In genomic region chr14:43795600-43796228, GRCh38 we compare ENCODE assay signal across 12 cellular contexts.
DNase-seq lines count a peak whose midpoint lies in the region; ATAC-seq and TF ChIP-seq lines count a peak whose summit lies in the region.
"Had no signal": no experiment of that assay in that cellular context is flagged by ENCODE, and none has a peak within 500 bp of the region (broad histone marks: within the 10 kb centered on the region; RNA-seq: fewer than 3 reads in every experiment).

No MANE protein-coding gene starts in this region.

- no peak overlapping the region for H3K27ac ChIP-seq in testis
- H3K27ac ChIP-seq: thoracic aorta had no signal

- intact Hi-C loops in testis (cut with DNase I; ENCODE audit: low total_unique reads): no loop called here

- peak in 2 of 3 experiments; percentile 30 to 36 for TF ChIP-seq CTCF in testis (IDR thresholded peaks at IDR 0.05)

- no peak overlapping the region for H3K4me3 ChIP-seq in testis
- H3K4me3 ChIP-seq: thoracic aorta had no signal

- H3K27ac Mint-ChIP-seq in activated naive CD4-positive, alpha-beta T cell treated with anti-CD3 and anti-CD28 coated beads, Interleukin-2, amount 50 U/mL, for 72 hours: no peak overlapping the region
- no peak overlapping the region for H3K27ac Mint-ChIP-seq in stimulated activated naive B cell treated with anti-CD40 and anti-IgM and Interleukin-4, amounts not matched to agents 10 μg/mL and 1 μg/mL and 100 μg/mL, for 72 hours
- H3K27ac Mint-ChIP-seq: activated CD4-positive, alpha-beta memory T cell treated with anti-CD3 and anti-CD28 coated beads for 36 hours had no signal

- no peak for ATAC-seq in activated naive CD4-positive, alpha-beta T cell treated with anti-CD3 and anti-CD28 coated beads, Interleukin-2, amount 50 U/mL, for 72 hours
- ATAC-seq in stimulated activated naive B cell treated with anti-CD40 and anti-IgM and Interleukin-4, amounts not matched to agents 10 μg/mL and 1 μg/mL and 100 μg/mL, for 72 hours (replicated peaks): no peak

- no peaks in the 10 kb centered on the region for H3K9me3 ChIP-seq in testis
- H3K9me3 ChIP-seq: thoracic aorta had no signal

- no peaks in the 10 kb centered on the region for H3K36me3 Mint-ChIP-seq in activated naive CD4-positive, alpha-beta T cell treated with anti-CD3 and anti-CD28 coated beads, Interleukin-2, amount 50 U/mL, for 72 hours
- no peaks in the 10 kb centered on the region for H3K36me3 Mint-ChIP-seq in stimulated activated naive B cell treated with anti-CD40 and anti-IgM and Interleukin-4, amounts not matched to agents 10 μg/mL and 1 μg/mL and 100 μg/mL, for 72 hours
- H3K36me3 Mint-ChIP-seq: activated CD4-positive, alpha-beta memory T cell treated with anti-CD3 and anti-CD28 coated beads for 36 hours had no signal

- no peaks in the 10 kb centered on the region for H3K27me3 Mint-ChIP-seq in stimulated activated naive B cell treated with anti-CD40 and anti-IgM and Interleukin-4, amounts not matched to agents 10 μg/mL and 1 μg/mL and 100 μg/mL, for 72 hours
- H3K27me3 Mint-ChIP-seq: activated CD4-positive, alpha-beta memory T cell treated with anti-CD3 and anti-CD28 coated beads for 36 hours had no signal

- no peaks in the 10 kb centered on the region for H3K27me3 ChIP-seq in testis

- no peaks in the 10 kb centered on the region for H3K36me3 ChIP-seq in testis (ENCODE audit: low read depth, missing control alignments)
- H3K36me3 ChIP-seq: thoracic aorta had no signal

- TF ChIP-seq POLR2A in testis (IDR thresholded peaks at IDR 0.05): no peak

- H3K4me1 ChIP-seq in testis: no peaks in the 10 kb centered on the region

- DNase-seq in NCI-H510A treated with DMSO at 0.1 percent for 48 hours (lab: John Stamatoyannopoulos, UW): peak; percentile 24
- no peak for DNase-seq in NCI-H510A (lab: John Stamatoyannopoulos, UW)
- DNase-seq in RKO (ENCODE audit: low spot score): peak; percentile 55
- peak; percentile 6 for DNase-seq in foreskin melanocyte
- DNase-seq in testis: no peak
- DNase-seq in activated naive CD4-positive, alpha-beta T cell treated with anti-CD3 and anti-CD28 coated beads, Interleukin-2, amount 50 U/mL, for 72 hours (ENCODE audit: low spot score in 2 of 2): no peak
- no peak for DNase-seq in stimulated activated CD8-positive, alpha-beta memory T cell treated with anti-CD3 and anti-CD28 coated beads, Interleukin-4, amount 100 ng/mL, for 48 hours
- no peak for DNase-seq in stimulated activated naive B cell treated with anti-CD40 and anti-IgM and Interleukin-4, amounts not matched to agents 10 μg/mL and 1 μg/mL and 100 μg/mL, for 72 hours
- DNase-seq: activated CD4-positive, alpha-beta memory T cell treated with anti-CD3 and anti-CD28 coated beads for 36 hours; central memory CD4-positive, alpha-beta T cell; small intestine had no signal

- H3K4me3 Mint-ChIP-seq in stimulated activated naive B cell treated with anti-CD40 and anti-IgM and Interleukin-4, amounts not matched to agents 10 μg/mL and 1 μg/mL and 100 μg/mL, for 72 hours: no peak overlapping the region
- H3K4me3 Mint-ChIP-seq: activated CD4-positive, alpha-beta memory T cell treated with anti-CD3 and anti-CD28 coated beads for 36 hours had no signal

- H3K4me1 Mint-ChIP-seq in stimulated activated naive B cell treated with anti-CD40 and anti-IgM and Interleukin-4, amounts not matched to agents 10 μg/mL and 1 μg/mL and 100 μg/mL, for 72 hours: no peaks in the 10 kb centered on the region

- H3K9me3 Mint-ChIP-seq in activated naive CD4-positive, alpha-beta T cell treated with anti-CD3 and anti-CD28 coated beads, Interleukin-2, amount 50 U/mL, for 72 hours: peaks cover 7 to 12% of the 10 kb centered on the region in 2 donors
- peaks cover 0 to 2% of the 10 kb centered on the region in 2 donors for H3K9me3 Mint-ChIP-seq in stimulated activated naive B cell treated with anti-CD40 and anti-IgM and Interleukin-4, amounts not matched to agents 10 μg/mL and 1 μg/mL and 100 μg/mL, for 72 hours

Comparison
In these comparisons a context has a peak if more than half of its experiments do, and no peak if none do; other contexts are left out.
1. DNase-seq: peak in NCI-H510A treated with DMSO at 0.1 percent for 48 hours (single experiment), RKO (single experiment) and foreskin melanocyte (single experiment); none in NCI-H510A (single experiment), testis (single experiment), activated naive CD4-positive, alpha-beta T cell treated with anti-CD3 and anti-CD28 coated beads, Interleukin-2, amount 50 U/mL, for 72 hours (0 of 2), stimulated activated CD8-positive, alpha-beta memory T cell treated with anti-CD3 and anti-CD28 coated beads, Interleukin-4, amount 100 ng/mL, for 48 hours (single experiment) and stimulated activated naive B cell treated with anti-CD40 and anti-IgM and Interleukin-4, amounts not matched to agents 10 μg/mL and 1 μg/mL and 100 μg/mL, for 72 hours (single experiment).